In the genomic region with DNA sequence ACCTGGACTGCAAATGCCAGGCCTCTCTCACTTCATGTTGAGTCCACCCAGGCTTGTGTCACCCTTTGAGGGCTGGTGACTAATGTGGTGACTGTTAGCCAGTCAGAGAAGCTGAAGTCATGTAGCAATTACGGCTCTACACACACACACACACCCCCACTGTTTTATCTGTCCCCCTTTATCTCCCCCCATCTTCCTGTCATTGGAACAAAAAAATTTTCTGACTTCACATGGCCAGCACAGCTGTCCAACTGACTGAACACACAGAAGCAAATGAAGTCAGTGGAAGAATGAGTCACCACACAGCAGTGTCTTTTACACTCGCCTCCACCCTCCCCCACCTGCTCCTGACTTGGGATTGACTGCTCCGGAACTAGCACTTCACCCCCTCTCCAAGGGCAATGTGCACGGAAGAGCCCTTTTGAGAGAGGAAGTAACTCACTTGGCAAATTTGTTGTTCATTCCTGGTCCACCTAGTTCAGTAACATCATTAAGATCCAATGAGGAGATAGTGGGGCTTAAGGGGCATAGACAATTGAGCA, we compare ENCODE assay signal across 11 cellular contexts.
DNase-seq lines count a peak whose midpoint lies in the region; ATAC-seq and TF ChIP-seq lines count a peak whose summit lies in the region.
"Had no signal": no experiment of that assay in that cellular context is flagged by ENCODE, and none has a peak within 500 bp of the region (broad histone marks: within the 10 kb centered on the region; RNA-seq: fewer than 3 reads in every experiment).

No MANE protein-coding gene starts in this region.

- no peak for ATAC-seq in natural killer cell

- H3K4me3 ChIP-seq in sigmoid colon (no peak overlapping the region), ovary (no peak overlapping the region)

- no peak overlapping the region for H3K4me3 Mint-ChIP-seq in natural killer cell

- no peaks in the 10 kb centered on the region for H3K9me3 ChIP-seq in sigmoid colon
- no peaks in the 10 kb centered on the region for H3K9me3 ChIP-seq in ovary

- intact Hi-C loops in sigmoid colon (cut with DNase I) (no loop called here), natural killer cell (cut with micrococcal nuclease) (no loop called here), ovary (cut with DNase I) (no loop called here)

- 11 to 47% methylated on average over 4 of the region's 4 CpGs for WGBS in sigmoid colon, 2 donors
- 33 to 37% (median 36%) methylated on average over 4 of the region's 4 CpGs for WGBS in ovary, 3 donors

- TF ChIP-seq EP300 in sigmoid colon (IDR thresholded peaks at IDR 0.05) (no peak), ovary (IDR thresholded peaks at IDR 0.05) (no peak)

- H3K36me3 ChIP-seq in sigmoid colon (no peaks in the 10 kb centered on the region), ovary (no peaks in the 10 kb centered on the region)

- peaks cover 7 to 8% of the 10 kb centered on the region in 2 donors for H3K27me3 Mint-ChIP-seq in natural killer cell (ENCODE audit: low read depth in 2 of 2)

- H3K27me3 ChIP-seq in sigmoid colon (no peaks in the 10 kb centered on the region), ovary (no peaks in the 10 kb centered on the region)

- peaks cover 0 to 2% of the 10 kb centered on the region in 2 donors for H3K9me3 Mint-ChIP-seq in natural killer cell

- H3K4me1 ChIP-seq in sigmoid colon (no peaks in the 10 kb centered on the region), ovary (ENCODE audit: insufficient read depth) (no peaks in the 10 kb centered on the region)

- no peaks in the 10 kb centered on the region for H3K36me3 Mint-ChIP-seq in natural killer cell

- no peak for TF ChIP-seq CTCF in sigmoid colon (IDR thresholded peaks at IDR 0.05)
- TF ChIP-seq CTCF in natural killer cell (IDR thresholded peaks at IDR 0.05) = no peak
- no peak for TF ChIP-seq CTCF in ovary (IDR thresholded peaks at IDR 0.05)

- TF ChIP-seq POLR2A in sigmoid colon (IDR thresholded peaks at IDR 0.05) (no peak), ovary (IDR thresholded peaks at IDR 0.05) (no peak)

- no peak overlapping the region for H3K27ac Mint-ChIP-seq in natural killer cell

- no peak overlapping the region for H3K27ac ChIP-seq in sigmoid colon
- no peak overlapping the region for H3K27ac ChIP-seq in ovary
- H3K27ac ChIP-seq: VCaP had no signal

- no peaks in the 10 kb centered on the region for H3K4me1 Mint-ChIP-seq in natural killer cell

- DNase-seq in ACHN (peak; percentile 57), HPDE6-E6E7 (ENCODE audit: extremely low spot score) (peak; percentile 10), T1000 (lab: John Stamatoyannopoulos, UW) (peak; percentile 54), iPS-NIHi11 (ENCODE audit: low spot score) (peak; percentile 13), sigmoid colon (no peak), natural killer cell (no peak), inferior parietal cortex (ENCODE audit: extremely low spot score) (no peak), ovary (no peak)
- DNase-seq: effector CD8-positive, alpha-beta T cell; stimulated activated CD4-positive, alpha-beta T cell treated with anti-CD3 and anti-CD28 coated beads, Interleukin-15, amount 100 ng/mL, for 24 hours had no signal

- in situ Hi-C loops in ACHN (cut with HindIII; ENCODE audit: low pct_ligation_motif_present, low pct_unique_long_range_greater_than_20kb, low sequenced_read_pairs) = no loop called here

Comparison
In these comparisons a context has a peak if more than half of its experiments do, and no peak if none do; other contexts are left out.
1. DNase-seq: peak in ACHN (single experiment), HPDE6-E6E7 (single experiment), T1000 (single experiment) and iPS-NIHi11 (single experiment); none in sigmoid colon (single experiment), natural killer cell (single experiment), inferior parietal cortex (single experiment) and ovary (0 of 5).